ENCODE assay signal across 1 cellular context in genomic region chr7:137968890-137969289, GRCh38.
TF ChIP-seq lines count a peak whose summit lies in the region.

No MANE protein-coding gene starts in this region.

TF ChIP-seq in HepG2, 621 proteins besides CTCF, POLR2A, EP300 and RAD21:
- TF ChIP-seq NFKBIZ (CRISPR knock-in tag; IDR thresholded peaks at IDR 0.05) (no peak), RARG (CRISPR knock-in tag; IDR thresholded peaks at IDR 0.05; ENCODE audit: low read depth) (no peak), ZNF547 (CRISPR knock-in tag; IDR thresholded peaks at IDR 0.05) (no peak), PAXIP1 (CRISPR knock-in tag; conservative IDR thresholded peaks at IDR 0.05) (no peak), TCF7 (IDR thresholded peaks at IDR 0.05; ENCODE audit: low read depth) (no peak), SP1 (IDR thresholded peaks at IDR 0.05) (no peak), SP1 (CRISPR knock-in tag; IDR thresholded peaks at IDR 0.05) (no peak), NR2F6 (IDR thresholded peaks at IDR 0.05) (no peak), NR2F6 (CRISPR knock-in tag; IDR thresholded peaks at IDR 0.05) (no peak), LRRFIP1 (CRISPR knock-in tag; conservative IDR thresholded peaks at IDR 0.05) (no peak), ZNF430 (CRISPR knock-in tag; IDR thresholded peaks at IDR 0.05) (no peak), ZNF740 (CRISPR knock-in tag; IDR thresholded peaks at IDR 0.05) (no peak), NFYB (CRISPR knock-in tag; IDR thresholded peaks at IDR 0.05) (no peak), ETV6 (CRISPR knock-in tag; conservative IDR thresholded peaks at IDR 0.05) (no peak), ZBTB10 (CRISPR knock-in tag; IDR thresholded peaks at IDR 0.05; ENCODE audit: borderline replicate concordance) (no peak), ZFAT (CRISPR knock-in tag; conservative IDR thresholded peaks at IDR 0.05) (no peak), SRSF1 (optimal IDR thresholded peaks at IDR 0.05; ENCODE audit: low read depth, low read length) (no peak), ZNF281 (CRISPR knock-in tag; IDR thresholded peaks at IDR 0.05; ENCODE audit: borderline replicate concordance) (no peak), ZBTB46 (CRISPR knock-in tag; IDR thresholded peaks at IDR 0.05; ENCODE audit: borderline replicate concordance) (no peak)
